25 cellular contexts compared by ENCODE assay signal in the genomic region with DNA sequence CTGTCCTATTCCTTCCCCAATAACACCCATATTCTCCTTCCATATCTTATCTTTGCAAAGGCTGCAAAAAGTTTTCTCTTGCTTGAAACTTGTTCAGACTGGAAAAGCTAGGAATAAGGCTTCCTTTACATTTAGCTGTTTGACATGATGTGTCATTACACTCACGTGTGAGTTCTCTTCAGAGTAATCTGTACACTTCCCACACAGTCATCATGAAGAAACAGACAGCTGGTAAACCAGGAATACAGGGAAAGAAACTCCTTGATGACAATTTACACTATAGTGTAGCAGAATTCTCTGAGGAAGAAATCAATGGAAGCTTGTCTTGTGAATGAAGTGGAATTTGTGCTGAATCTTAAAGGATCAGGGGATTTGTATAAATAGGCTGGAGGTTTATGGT.
DNase-seq lines count a peak whose midpoint lies in the region; ATAC-seq, FAIRE-seq and TF ChIP-seq lines count a peak whose summit lies in the region.
"Had no signal": no experiment of that assay in that cellular context is flagged by ENCODE, and none has a peak within 500 bp of the region (broad histone marks: within the 10 kb centered on the region; RNA-seq: fewer than 3 reads in every experiment).

No MANE protein-coding gene starts in this region.

- H2AFZ ChIP-seq in osteoblast (ENCODE audit: low read length) = peak overlapping the region; percentile 1

- H3K4me1 Mint-ChIP-seq in activated CD4-positive, alpha-beta T cell treated with anti-CD3 and anti-CD28 coated beads, Interleukin-2, amount 10 ng/mL, durations not matched to agents 7 days and 5 days = no peaks in the 10 kb centered on the region
- H3K4me1 Mint-ChIP-seq: B cell; CD8-positive, alpha-beta memory T cell had no signal

- no peaks in the 10 kb centered on the region for H3K79me2 ChIP-seq in osteoblast (ENCODE audit: insufficient read depth, low read length)

- peaks cover 4% of the 10 kb centered on the region for H3K9me3 Mint-ChIP-seq in activated CD4-positive, alpha-beta T cell treated with anti-CD3 and anti-CD28 coated beads, Interleukin-2, amount 10 ng/mL, durations not matched to agents 7 days and 5 days

- peaks cover 4% of the 10 kb centered on the region for H3K9me3 ChIP-seq in osteoblast (ENCODE audit: low read depth, low read length)
- H3K9me3 ChIP-seq: BLaER1, HAP-1 had no signal

- FAIRE-seq in bronchial epithelial cell (lab: Jason Lieb, UNC) = no peak
- FAIRE-seq: A204.1, D721Med, GM12891, GM18507, H54 had no signal

- H3K4me3 ChIP-seq in bronchial epithelial cell (ENCODE audit: low read depth, low read length) (no peak overlapping the region), osteoblast (ENCODE audit: insufficient read depth, low read length) (no peak overlapping the region)
- H3K4me3 ChIP-seq: BLaER1, HAP-1 had no signal

- no peaks in the 10 kb centered on the region for H3K27me3 Mint-ChIP-seq in activated CD4-positive, alpha-beta T cell treated with anti-CD3 and anti-CD28 coated beads, Interleukin-2, amount 10 ng/mL, durations not matched to agents 7 days and 5 days
- H3K27me3 Mint-ChIP-seq: B cell; CD4-positive, alpha-beta T cell; CD8-positive, alpha-beta memory T cell had no signal

- H4K20me1 ChIP-seq in osteoblast (ENCODE audit: insufficient read depth, low read length) = no peaks in the 10 kb centered on the region
- H4K20me1 ChIP-seq: BLaER1 had no signal

- H3K4me1 ChIP-seq in foreskin keratinocyte = peaks cover 14% of the 10 kb centered on the region
- H3K4me1 ChIP-seq in osteoblast (ENCODE audit: insufficient read depth, low read length) = peaks cover 12% of the 10 kb centered on the region
- H3K4me1 ChIP-seq: BLaER1, HAP-1 had no signal

- ATAC-seq in foreskin keratinocyte = peak; percentile 96

- no peak overlapping the region for H3K27ac ChIP-seq in foreskin keratinocyte
- no peak overlapping the region for H3K27ac ChIP-seq in osteoblast (ENCODE audit: low read depth, low read length)
- H3K27ac ChIP-seq: 22Rv1, BLaER1, C4-2B had no signal

- H3K27ac Mint-ChIP-seq in activated CD4-positive, alpha-beta T cell treated with anti-CD3 and anti-CD28 coated beads, Interleukin-2, amount 10 ng/mL, durations not matched to agents 7 days and 5 days = peak overlapping the region; percentile 15
- H3K27ac Mint-ChIP-seq: B cell; CD4-positive, alpha-beta T cell; HFFc6 had no signal

- H3K27me3 ChIP-seq in bronchial epithelial cell (ENCODE audit: control insufficient read depth, insufficient read depth, low read length) = no peaks in the 10 kb centered on the region
- H3K27me3 ChIP-seq in foreskin keratinocyte = no peaks in the 10 kb centered on the region
- no peaks in the 10 kb centered on the region for H3K27me3 ChIP-seq in osteoblast (ENCODE audit: insufficient read depth, low read length)
- H3K27me3 ChIP-seq: BLaER1 had no signal

- H3K36me3 ChIP-seq in bronchial epithelial cell (ENCODE audit: control insufficient read depth, insufficient read depth, low read length) = no peaks in the 10 kb centered on the region
- no peaks in the 10 kb centered on the region for H3K36me3 ChIP-seq in osteoblast (ENCODE audit: insufficient read depth, low read length)
- H3K36me3 ChIP-seq: BLaER1, HAP-1 had no signal

- CTCF ChIA-PET in activated CD4-positive, alpha-beta T cell treated with anti-CD3 and anti-CD28 coated beads, Interleukin-2, amount 10 ng/mL, durations not matched to agents 7 days and 5 days (lab: Charles Lee) = no interaction called here

- H3K4me3 Mint-ChIP-seq in activated CD4-positive, alpha-beta T cell treated with anti-CD3 and anti-CD28 coated beads, Interleukin-2, amount 10 ng/mL, durations not matched to agents 7 days and 5 days = no peak overlapping the region
- H3K4me3 Mint-ChIP-seq: B cell; CD4-positive, alpha-beta T cell; CD8-positive, alpha-beta memory T cell; HFFc6 had no signal

- POLR2A ChIA-PET in activated CD4-positive, alpha-beta T cell treated with anti-CD3 and anti-CD28 coated beads, Interleukin-2, amount 10 ng/mL, durations not matched to agents 7 days and 5 days (lab: Charles Lee) = no interaction called here

- no peaks in the 10 kb centered on the region for H3K36me3 Mint-ChIP-seq in activated CD4-positive, alpha-beta T cell treated with anti-CD3 and anti-CD28 coated beads, Interleukin-2, amount 10 ng/mL, durations not matched to agents 7 days and 5 days (ENCODE audit: low read depth)

- no peak overlapping the region for H3K4me2 ChIP-seq in osteoblast (ENCODE audit: insufficient read depth, low read length)
- H3K4me2 ChIP-seq: BLaER1 had no signal

- DNase-seq in activated CD4-positive, alpha-beta T cell treated with anti-CD3 and anti-CD28 coated beads, Interleukin-2, amount 10 ng/mL, durations not matched to agents 7 days and 5 days = no peak
- DNase-seq in activated CD4-positive, alpha-beta T cell treated with anti-CD3 and anti-CD28 coated beads for 4 hours = no peak
- DNase-seq in bronchial epithelial cell (ENCODE audit: low read depth) (peak; percentile 91), foreskin keratinocyte (peak; percentile 53 to 74), osteoblast (ENCODE audit: insufficient read length, low spot score, missing footprints) (no peak), hepatic stellate cell (ENCODE audit: low spot score) (no peak), CD1c-positive myeloid dendritic cell (ENCODE audit: extremely low spot score) (no peak)
- no peak for DNase-seq in activated effector memory CD4-positive, alpha-beta T cell treated with anti-CD3 and anti-CD28 coated beads, Interleukin-2, amount 50 U/mL, for 16 hours
- DNase-seq: CD4-positive, alpha-beta T cell; CD8-positive, alpha-beta memory T cell; DMS 273 treated with DMSO at 0.1 percent for 48 hours; DMS79; GF-D8; GOT3; HFFc6 had no signal

- TF ChIP-seq CTCF in bronchial epithelial cell (IDR thresholded peaks at IDR 0.05; ENCODE audit: insufficient read depth, low read length, severe bottlenecking) = no peak
- no peak for TF ChIP-seq CTCF in foreskin keratinocyte (conservative IDR thresholded peaks at IDR 0.05)
- TF ChIP-seq CTCF in osteoblast (IDR thresholded peaks at IDR 0.05; ENCODE audit: extremely low read depth, low read depth, low read length) = no peak

Comparison
In these comparisons a context has a peak if more than half of its experiments do, and no peak if none do; other contexts are left out.
1. DNase-seq: peak in bronchial epithelial cell (single experiment) and foreskin keratinocyte (2 of 2); none in activated CD4-positive, alpha-beta T cell treated with anti-CD3 and anti-CD28 coated beads, Interleukin-2, amount 10 ng/mL, durations not matched to agents 7 days and 5 days (single experiment), activated CD4-positive, alpha-beta T cell treated with anti-CD3 and anti-CD28 coated beads for 4 hours (0 of 2), osteoblast (single experiment), hepatic stellate cell (single experiment), activated effector memory CD4-positive, alpha-beta T cell treated with anti-CD3 and anti-CD28 coated beads, Interleukin-2, amount 50 U/mL, for 16 hours (single experiment) and CD1c-positive myeloid dendritic cell (single experiment).